Comparison of ENCODE assay signal across 1 cellular context in genomic region chr1:153977250-153978240, GRCh38.
A peak's percentile ranks its signal among the peaks of the same experiment; 100 is the strongest.
TF ChIP-seq lines count a peak whose summit lies in the region.

JTB (minus strand) TSS chr1:153977674; CDS start chr1:153977252, 422 bp downstream.

TF ChIP-seq in HepG2, 621 proteins besides CTCF, POLR2A, EP300 and RAD21 (continued from another document and continues in another):
- TF ChIP-seq NFAT5 (CRISPR knock-in tag; IDR thresholded peaks at IDR 0.05) (no peak), ELF3 (CRISPR knock-in tag; IDR thresholded peaks at IDR 0.05) (peak; percentile 50; the same call in 1 of the 2 replicates), ATF7-NPFF (CRISPR knock-in tag; IDR thresholded peaks at IDR 0.05; ENCODE audit: low read depth) (peak; percentile 81; the same call in 1 of the 2 replicates), ZNF891 (CRISPR knock-in tag; IDR thresholded peaks at IDR 0.05) (peak; percentile 41; the same call in 1 of the 2 replicates), ARHGAP35 (CRISPR knock-in tag; IDR thresholded peaks at IDR 0.05; ENCODE audit: borderline replicate concordance) (peak; percentile 79), ADNP (CRISPR knock-in tag; IDR thresholded peaks at IDR 0.05) (no peak), ZBTB2 (CRISPR knock-in tag; IDR thresholded peaks at IDR 0.05; ENCODE audit: low read depth) (peak; percentile 94), AGO1 (IDR thresholded peaks at IDR 0.05; ENCODE audit: low read depth, low read length, poor library complexity, severe bottlenecking) (peak; percentile 56), ZBTB40 (IDR thresholded peaks at IDR 0.05) (no peak), ZBTB40 (CRISPR knock-in tag; IDR thresholded peaks at IDR 0.05) (no peak; the same call in 1 of the 2 replicates), ZNF749 (CRISPR knock-in tag; IDR thresholded peaks at IDR 0.05; ENCODE audit: borderline replicate concordance) (peak; percentile 1; the same call in 1 of the 2 replicates), PRDM4 (CRISPR knock-in tag; IDR thresholded peaks at IDR 0.05; ENCODE audit: borderline replicate concordance) (peak; percentile 26; the same call in 1 of the 2 replicates), ZXDC (CRISPR knock-in tag; IDR thresholded peaks at IDR 0.05) (peak; percentile 92), ZSCAN31 (CRISPR knock-in tag; IDR thresholded peaks at IDR 0.05; ENCODE audit: low read depth) (0 out of 2 replicates have a peak, but pooled peaks have one; percentile 35), PPARG (CRISPR knock-in tag; conservative IDR thresholded peaks at IDR 0.05) (0 out of 2 replicates have a peak, but pooled peaks have one; percentile 18), GATAD1 (CRISPR knock-in tag; IDR thresholded peaks at IDR 0.05) (peak; percentile 83), ZNF800 (CRISPR knock-in tag; IDR thresholded peaks at IDR 0.05) (peak; percentile 27; the same call in 1 of the 2 replicates), HNF1B (CRISPR knock-in tag; IDR thresholded peaks at IDR 0.05) (no peak; the same call in 1 of the 2 replicates), ATF2 (CRISPR knock-in tag; IDR thresholded peaks at IDR 0.05) (no peak), ZNF572 (CRISPR knock-in tag; IDR thresholded peaks at IDR 0.05) (no peak)
